Comparison of ENCODE assay signal across 1 cellular context in genomic region chr4:118278473-118279274, GRCh38.
TF ChIP-seq lines count a peak whose summit lies in the region.

No MANE protein-coding gene starts in this region.

TF ChIP-seq in HepG2, 621 proteins besides CTCF, POLR2A, EP300 and RAD21 (continued from another document and continues in another):
- TF ChIP-seq STAT6 (CRISPR knock-in tag; IDR thresholded peaks at IDR 0.05; ENCODE audit: borderline replicate concordance) (peak; percentile 33; the same call in 1 of the 2 replicates), TCF7 (IDR thresholded peaks at IDR 0.05; ENCODE audit: low read depth) (no peak), ZNF564 (CRISPR knock-in tag; IDR thresholded peaks at IDR 0.05) (peak; percentile 60; the same call in 1 of the 2 replicates), SALL1 (CRISPR knock-in tag; IDR thresholded peaks at IDR 0.05) (peak; percentile 73), KAT8 (CRISPR knock-in tag; IDR thresholded peaks at IDR 0.05) (peak; percentile 85), HES4 (CRISPR knock-in tag; IDR thresholded peaks at IDR 0.05; ENCODE audit: borderline replicate concordance) (0 out of 2 replicates have a peak, but pooled peaks have one; percentile 26), TBP (CRISPR knock-in tag; IDR thresholded peaks at IDR 0.05) (no peak), STAT5B (CRISPR knock-in tag; IDR thresholded peaks at IDR 0.05) (peak; percentile 85; the same call in 1 of the 2 replicates), POLR2G (IDR thresholded peaks at IDR 0.05; ENCODE audit: low read depth, low read length) (peak; percentile 99), ZBTB40 (IDR thresholded peaks at IDR 0.05) (no peak), ZBTB40 (CRISPR knock-in tag; IDR thresholded peaks at IDR 0.05) (peak; percentile 39), YEATS2 (CRISPR knock-in tag; IDR thresholded peaks at IDR 0.05; ENCODE audit: borderline replicate concordance) (peak; percentile 99), ZNF770 (CRISPR knock-in tag; IDR thresholded peaks at IDR 0.05) (no peak), AKNA (CRISPR knock-in tag; IDR thresholded peaks at IDR 0.05; ENCODE audit: borderline replicate concordance) (0 out of 2 replicates have a peak, but pooled peaks have one; percentile 23), ZNF383 (CRISPR knock-in tag; IDR thresholded peaks at IDR 0.05; ENCODE audit: borderline replicate concordance) (peak; percentile 12; the same call in 1 of the 2 replicates), HBP1 (CRISPR knock-in tag; IDR thresholded peaks at IDR 0.05; ENCODE audit: low read depth) (peak; percentile 61; the same call in 1 of the 2 replicates), ZNF337 (CRISPR knock-in tag; IDR thresholded peaks at IDR 0.05; ENCODE audit: borderline replicate concordance, low read depth) (no peak), ZNF234 (CRISPR knock-in tag; conservative IDR thresholded peaks at IDR 0.05) (peak; percentile 65; the same call in 1 of the 2 replicates), ZSCAN5A (CRISPR knock-in tag; IDR thresholded peaks at IDR 0.05; ENCODE audit: borderline replicate concordance) (peak; percentile 56; the same call in 1 of the 2 replicates), RAD51 (IDR thresholded peaks at IDR 0.05; ENCODE audit: borderline replicate concordance) (peak; percentile 40; the same call in 1 of the 2 replicates), HOMEZ (CRISPR knock-in tag; IDR thresholded peaks at IDR 0.05; ENCODE audit: low read depth) (peak; percentile 84), ZBTB39 (CRISPR knock-in tag; IDR thresholded peaks at IDR 0.05) (no peak), ZNF749 (CRISPR knock-in tag; IDR thresholded peaks at IDR 0.05; ENCODE audit: borderline replicate concordance) (no peak)
